ENCODE assay signal across 38 cellular contexts in genomic region chr3:32193101-32193500, GRCh38.
"Had no signal": no experiment of that assay in that cellular context is flagged by ENCODE, and none has a peak within 500 bp of the region (broad histone marks: within the 10 kb centered on the region; RNA-seq: fewer than 3 reads in every experiment).

No MANE protein-coding gene starts in this region.

- H3K4me3 Mint-ChIP-seq: activated naive CD4-positive, alpha-beta T cell treated with anti-CD3 and anti-CD28 coated beads for 36 hours; activated naive CD4-positive, alpha-beta T cell treated with anti-CD3 and anti-CD28 coated beads, Interleukin-2, amount 10 ng/mL, durations not matched to agents 7 days and 5 days; activated naive CD4-positive, alpha-beta T cell treated with anti-CD3 and anti-CD28 coated beads, Interleukin-2, amount 50 U/mL, for 24 hours; activated naive CD8-positive, alpha-beta T cell; activated naive CD8-positive, alpha-beta T cell treated with anti-CD3 and anti-CD28 coated beads for 36 hours; activated naive CD8-positive, alpha-beta T cell treated with anti-CD3 and anti-CD28 coated beads, Interleukin-2, amount 10 ng/mL, durations not matched to agents 7 days and 5 days; activated naive CD8-positive, alpha-beta T cell treated with anti-CD3 and anti-CD28 coated beads, Interleukin-2, amount 50 U/mL, for 24 hours; activated T-cell treated with anti-CD3 and anti-CD28 coated beads, Interleukin-2, amount 50 U/mL, for 24 hours; activated T-cell treated with anti-CD3 and anti-CD28 coated beads, Interleukin-2, amount 50 U/mL, for 4 hours; activated T-cell treated with anti-CD3 and anti-CD28 coated beads, Interleukin-2, amount 50 U/mL, for 72 hours; activated T-helper 1 cell treated with anti-CD3 and anti-CD28 coated beads, Interleukin-12 subunit alpha, Interleukin-12 subunit beta, Interleukin-2, Interleukin-4 antibody, amounts not matched to agents 30 ng/mL and 10 ng/mL and 1 ng/mL, durations not matched to agents 14 hours and 24 hours and 36 hours; activated T-helper 17 cell treated with anti-CD3 and anti-CD28 coated beads, Interleukin-2, amount 50 U/mL, for 72 hours; brain had no signal

- H3K4me1 ChIP-seq: adrenal gland, ascending aorta, breast epithelium had no signal

- H3K9me3 ChIP-seq: adrenal gland, ascending aorta, body of pancreas, breast epithelium had no signal

- H3K27me3 ChIP-seq: adrenal gland, ascending aorta, body of pancreas, brain microvascular endothelial cell, breast epithelium, cardiac muscle cell had no signal

- ATAC-seq: activated naive CD4-positive, alpha-beta T cell treated with anti-CD3 and anti-CD28 coated beads, Interleukin-2, amount 50 U/mL, for 72 hours; activated naive CD8-positive, alpha-beta T cell treated with anti-CD3 and anti-CD28 coated beads, Interleukin-2, amount 50 U/mL, for 24 hours; activated T-cell treated with anti-CD3 and anti-CD28 coated beads, Interleukin-2, amount 50 U/mL, for 4 hours; activated T-cell treated with anti-CD3 and anti-CD28 coated beads, Interleukin-2, amount 50 U/mL, for 72 hours; activated T-helper 17 cell treated with anti-CD3 and anti-CD28 coated beads, Interleukin-2, amount 50 U/mL, for 72 hours; body of pancreas had no signal

- H3K27me3 Mint-ChIP-seq: activated naive CD4-positive, alpha-beta T cell treated with anti-CD3 and anti-CD28 coated beads, Interleukin-2, amount 50 U/mL, for 24 hours; activated naive CD8-positive, alpha-beta T cell treated with anti-CD3 and anti-CD28 coated beads for 36 hours had no signal

- H3K36me3 ChIP-seq: adrenal gland, ascending aorta, brain microvascular endothelial cell, breast epithelium, cardiac muscle cell had no signal

- H3K4me1 Mint-ChIP-seq: activated naive CD4-positive, alpha-beta T cell treated with anti-CD3 and anti-CD28 coated beads, Interleukin-2, amount 10 ng/mL, durations not matched to agents 7 days and 5 days; activated naive CD4-positive, alpha-beta T cell treated with anti-CD3 and anti-CD28 coated beads, Interleukin-2, amount 50 U/mL, for 24 hours; activated naive CD8-positive, alpha-beta T cell treated with anti-CD3 and anti-CD28 coated beads for 36 hours; activated naive CD8-positive, alpha-beta T cell treated with anti-CD3 and anti-CD28 coated beads, Interleukin-2, amount 10 ng/mL, durations not matched to agents 7 days and 5 days; activated naive CD8-positive, alpha-beta T cell treated with anti-CD3 and anti-CD28 coated beads, Interleukin-2, amount 50 U/mL, for 24 hours; activated T-helper 17 cell treated with anti-CD3 and anti-CD28 coated beads, Interleukin-2, amount 50 U/mL, for 72 hours; brain had no signal

- H3K9me3 Mint-ChIP-seq: activated naive CD4-positive, alpha-beta T cell treated with anti-CD3 and anti-CD28 coated beads for 36 hours; activated naive CD4-positive, alpha-beta T cell treated with anti-CD3 and anti-CD28 coated beads, Interleukin-2, amount 10 ng/mL, durations not matched to agents 7 days and 5 days; activated naive CD4-positive, alpha-beta T cell treated with anti-CD3 and anti-CD28 coated beads, Interleukin-2, amount 50 U/mL, for 24 hours; activated naive CD4-positive, alpha-beta T cell treated with anti-CD3 and anti-CD28 coated beads, Interleukin-2, amount 50 U/mL, for 72 hours; activated naive CD8-positive, alpha-beta T cell treated with anti-CD3 and anti-CD28 coated beads for 36 hours; activated naive CD8-positive, alpha-beta T cell treated with anti-CD3 and anti-CD28 coated beads, Interleukin-2, amount 10 ng/mL, durations not matched to agents 7 days and 5 days; activated naive CD8-positive, alpha-beta T cell treated with anti-CD3 and anti-CD28 coated beads, Interleukin-2, amount 50 U/mL, for 24 hours; activated T-cell treated with anti-CD3 and anti-CD28 coated beads, Interleukin-2, amount 50 U/mL, for 24 hours; activated T-cell treated with anti-CD3 and anti-CD28 coated beads, Interleukin-2, amount 50 U/mL, for 4 hours; activated T-cell treated with anti-CD3 and anti-CD28 coated beads, Interleukin-2, amount 50 U/mL, for 72 hours; activated T-helper 1 cell treated with anti-CD3 and anti-CD28 coated beads, Interleukin-12 subunit alpha, Interleukin-12 subunit beta, Interleukin-2, Interleukin-4 antibody, amounts not matched to agents 30 ng/mL and 10 ng/mL and 1 ng/mL, durations not matched to agents 14 hours and 24 hours and 36 hours; activated T-helper 17 cell treated with anti-CD3 and anti-CD28 coated beads, Interleukin-2, amount 50 U/mL, for 72 hours; activated T-helper 2 cell treated with anti-CD3 and anti-CD28 coated beads, Interferon-gamma antibody, Interleukin-2, Interleukin-4, amounts not matched to agents 10 μg/mL and 5 μg/mL and 100 μg/mL, durations not matched to agents 14 hours and 24 hours and 36 hours had no signal

- DNase-seq: activated effector memory CD4-positive, alpha-beta T cell treated with anti-CD3 and anti-CD28 coated beads, Interleukin-2, amount 50 U/mL, for 16 hours; activated effector memory CD4-positive, alpha-beta T cell treated with Interleukin-2 at 50 U/mL for 16 hours; activated gamma-delta T cell; activated gamma-delta T cell treated with Interleukin-2 at 50 U/mL for 16 hours; activated naive CD4-positive, alpha-beta T cell; activated naive CD4-positive, alpha-beta T cell treated with anti-CD3 and anti-CD28 coated beads for 36 hours; activated naive CD4-positive, alpha-beta T cell treated with anti-CD3 and anti-CD28 coated beads, Interleukin-2, amount 10 ng/mL, durations not matched to agents 7 days and 5 days; activated naive CD4-positive, alpha-beta T cell treated with anti-CD3 and anti-CD28 coated beads, Interleukin-2, amount 50 U/mL, for 16 hours; activated naive CD4-positive, alpha-beta T cell treated with Interleukin-2 at 50 U/mL for 16 hours; activated naive CD8-positive, alpha-beta T cell treated with anti-CD3 and anti-CD28 coated beads for 36 hours; activated naive CD8-positive, alpha-beta T cell treated with anti-CD3 and anti-CD28 coated beads, Interleukin-2, amount 10 ng/mL, durations not matched to agents 7 days and 5 days; activated naive CD8-positive, alpha-beta T cell treated with anti-CD3 and anti-CD28 coated beads, Interleukin-2, amount 50 U/mL, for 24 hours; activated T-cell treated with anti-CD3 and anti-CD28 coated beads for 4 hours; activated T-cell treated with anti-CD3 and anti-CD28 coated beads, Interleukin-2, amount 50 U/mL, for 1 hour; activated T-cell treated with anti-CD3 and anti-CD28 coated beads, Interleukin-2, amount 50 U/mL, for 24 hours; activated T-cell treated with anti-CD3 and anti-CD28 coated beads, Interleukin-2, amount 50 U/mL, for 4 hours; activated T-cell treated with anti-CD3 and anti-CD28 coated beads, Interleukin-2, amount 50 U/mL, for 48 hours; activated T-cell treated with anti-CD3 and anti-CD28 coated beads, Interleukin-2, amount 50 U/mL, for 72 hours; adrenal gland; amniotic stem cell; amygdala; anterior cingulate cortex; aorta; body of pancreas; brain microvascular endothelial cell; caudate nucleus; central memory CD4-positive, alpha-beta T cell; cerebellar nuclear complex had no signal

- H3K4me3 ChIP-seq: adrenal gland, ascending aorta, body of pancreas, breast epithelium, cardiac muscle cell had no signal

- H3K27ac ChIP-seq: adrenal gland, ascending aorta, body of pancreas, brain microvascular endothelial cell, breast epithelium, cardiac muscle cell had no signal

- H3K36me3 Mint-ChIP-seq: activated naive CD4-positive, alpha-beta T cell treated with anti-CD3 and anti-CD28 coated beads, Interleukin-2, amount 10 ng/mL, durations not matched to agents 7 days and 5 days; activated naive CD4-positive, alpha-beta T cell treated with anti-CD3 and anti-CD28 coated beads, Interleukin-2, amount 50 U/mL, for 24 hours; activated naive CD4-positive, alpha-beta T cell treated with anti-CD3 and anti-CD28 coated beads, Interleukin-2, amount 50 U/mL, for 72 hours; activated naive CD8-positive, alpha-beta T cell; activated naive CD8-positive, alpha-beta T cell treated with anti-CD3 and anti-CD28 coated beads for 36 hours; activated naive CD8-positive, alpha-beta T cell treated with anti-CD3 and anti-CD28 coated beads, Interleukin-2, amount 10 ng/mL, durations not matched to agents 7 days and 5 days; brain had no signal

- H3K27ac Mint-ChIP-seq: activated naive CD4-positive, alpha-beta T cell treated with anti-CD3 and anti-CD28 coated beads for 36 hours; activated naive CD4-positive, alpha-beta T cell treated with anti-CD3 and anti-CD28 coated beads, Interleukin-2, amount 10 ng/mL, durations not matched to agents 7 days and 5 days; activated naive CD4-positive, alpha-beta T cell treated with anti-CD3 and anti-CD28 coated beads, Interleukin-2, amount 50 U/mL, for 24 hours; activated naive CD4-positive, alpha-beta T cell treated with anti-CD3 and anti-CD28 coated beads, Interleukin-2, amount 50 U/mL, for 72 hours; activated naive CD8-positive, alpha-beta T cell; activated naive CD8-positive, alpha-beta T cell treated with anti-CD3 and anti-CD28 coated beads for 36 hours; activated naive CD8-positive, alpha-beta T cell treated with anti-CD3 and anti-CD28 coated beads, Interleukin-2, amount 10 ng/mL, durations not matched to agents 7 days and 5 days; activated naive CD8-positive, alpha-beta T cell treated with anti-CD3 and anti-CD28 coated beads, Interleukin-2, amount 50 U/mL, for 24 hours; activated T-cell treated with anti-CD3 and anti-CD28 coated beads, Interleukin-2, amount 50 U/mL, for 24 hours; activated T-cell treated with anti-CD3 and anti-CD28 coated beads, Interleukin-2, amount 50 U/mL, for 72 hours; activated T-helper 1 cell treated with anti-CD3 and anti-CD28 coated beads, Interleukin-12 subunit alpha, Interleukin-12 subunit beta, Interleukin-2, Interleukin-4 antibody, amounts not matched to agents 30 ng/mL and 10 ng/mL and 1 ng/mL, durations not matched to agents 14 hours and 24 hours and 36 hours; activated T-helper 17 cell treated with anti-CD3 and anti-CD28 coated beads, Interleukin-2, amount 50 U/mL, for 72 hours; activated T-helper 2 cell treated with anti-CD3 and anti-CD28 coated beads, Interferon-gamma antibody, Interleukin-2, Interleukin-4, amounts not matched to agents 10 μg/mL and 5 μg/mL and 100 μg/mL, durations not matched to agents 14 hours and 24 hours and 36 hours; brain had no signal
